Comparison of ENCODE assay signal across 23 cellular contexts in genomic region chr10:11223081-11223480, GRCh38.
DNase-seq lines count a peak whose midpoint lies in the region; ATAC-seq and TF ChIP-seq lines count a peak whose summit lies in the region.
"Had no signal": no experiment of that assay in that cellular context is flagged by ENCODE, and none has a peak within 500 bp of the region (broad histone marks: within the 10 kb centered on the region; RNA-seq: fewer than 3 reads in every experiment).

No MANE protein-coding gene starts in this region.

- no peak overlapping the region for H3K4me3 Mint-ChIP-seq in activated CD4-positive, alpha-beta T cell treated with anti-CD3 and anti-CD28 coated beads, Interleukin-2, amount 10 ng/mL, durations not matched to agents 24 days and 14 days
- no peak overlapping the region for H3K4me3 Mint-ChIP-seq in CD8-positive, alpha-beta T cell
- peak overlapping the region; percentile 10 for H3K4me3 Mint-ChIP-seq in activated T-helper 17 cell treated with anti-CD3 and anti-CD28 coated beads, Interleukin-2, amount 50 U/mL, for 72 hours
- H3K4me3 Mint-ChIP-seq in naive B cell = peak overlapping the region in 1 of 8 donors; percentile 10
- H3K4me3 Mint-ChIP-seq: H9, type B pancreatic cell had no signal

- peaks cover 61% of the 10 kb centered on the region for H3K4me1 ChIP-seq in CD8-positive, alpha-beta T cell (ENCODE audit: insufficient read depth, low read length)
- H3K4me1 ChIP-seq: SJSA1 had no signal

- intact Hi-C loops in activated CD4-positive, alpha-beta T cell treated with anti-CD3 and anti-CD28 coated beads, Interleukin-2, amount 10 ng/mL, durations not matched to agents 24 days and 14 days (cut with micrococcal nuclease) = no loop called here
- intact Hi-C loops in CD8-positive, alpha-beta T cell (cut with DNase I, micrococcal nuclease) = loop anchor here in 1 of 2 experiments (5.0 kb wide), 1 partner anchor 41 kb away; no protein-coding TSS in a partner anchor

- H3K4me3 ChIP-seq in CD8-positive, alpha-beta T cell (ENCODE audit: low read depth, low read length) = no peak overlapping the region
- H3K4me3 ChIP-seq: dorsolateral prefrontal cortex, SJSA1 had no signal

- no peak overlapping the region for H3K27ac ChIP-seq in CD8-positive, alpha-beta T cell (ENCODE audit: low read depth, low read length)
- H3K27ac ChIP-seq: SJSA1 had no signal

- H3K36me3 ChIP-seq in CD8-positive, alpha-beta T cell (ENCODE audit: insufficient read depth, low read length) = peaks cover 32% of the 10 kb centered on the region
- H3K36me3 ChIP-seq: SJSA1 had no signal

- H3K27me3 ChIP-seq in CD8-positive, alpha-beta T cell (ENCODE audit: insufficient read depth, low read length) = no peaks in the 10 kb centered on the region
- H3K27me3 ChIP-seq: SJSA1 had no signal

- H3K9me3 Mint-ChIP-seq in activated CD4-positive, alpha-beta T cell treated with anti-CD3 and anti-CD28 coated beads, Interleukin-2, amount 10 ng/mL, durations not matched to agents 24 days and 14 days = peaks cover 4% of the 10 kb centered on the region
- no peaks in the 10 kb centered on the region for H3K9me3 Mint-ChIP-seq in CD8-positive, alpha-beta T cell
- H3K9me3 Mint-ChIP-seq in activated T-helper 17 cell treated with anti-CD3 and anti-CD28 coated beads, Interleukin-2, amount 50 U/mL, for 72 hours = no peaks in the 10 kb centered on the region
- no peaks in the 10 kb centered on the region for H3K9me3 Mint-ChIP-seq in naive B cell
- H3K9me3 Mint-ChIP-seq: H9, type B pancreatic cell had no signal

- H3K27ac Mint-ChIP-seq in activated CD4-positive, alpha-beta T cell treated with anti-CD3 and anti-CD28 coated beads, Interleukin-2, amount 10 ng/mL, durations not matched to agents 24 days and 14 days = peak overlapping the region; percentile 48
- H3K27ac Mint-ChIP-seq in CD8-positive, alpha-beta T cell = peak overlapping the region; percentile 66
- H3K27ac Mint-ChIP-seq in activated T-helper 17 cell treated with anti-CD3 and anti-CD28 coated beads, Interleukin-2, amount 50 U/mL, for 72 hours = peak overlapping the region; percentile 96
- H3K27ac Mint-ChIP-seq in naive B cell = peak overlapping the region in 5 of 6 donors; percentile 42 to 94 (median 52)
- H3K27ac Mint-ChIP-seq: H9, type B pancreatic cell had no signal

- peaks cover 68% of the 10 kb centered on the region for H3K4me1 Mint-ChIP-seq in activated CD4-positive, alpha-beta T cell treated with anti-CD3 and anti-CD28 coated beads, Interleukin-2, amount 10 ng/mL, durations not matched to agents 24 days and 14 days
- peaks cover 93% of the 10 kb centered on the region for H3K4me1 Mint-ChIP-seq in CD8-positive, alpha-beta T cell (ENCODE audit: low read depth)
- H3K4me1 Mint-ChIP-seq in activated T-helper 17 cell treated with anti-CD3 and anti-CD28 coated beads, Interleukin-2, amount 50 U/mL, for 72 hours = peaks cover 57% of the 10 kb centered on the region
- H3K4me1 Mint-ChIP-seq in naive B cell = peaks cover 59 to 66% (median 59%) of the 10 kb centered on the region in 3 donors

- CTCF ChIA-PET in CD8-positive, alpha-beta T cell (lab: Charles Lee) = interaction anchor here (0.5 to 1.6 kb wide), 4 partner anchors 15 to 109 kb away, joined by 3 to 4 read pairs (median 3); no protein-coding TSS in a partner anchor

- no peak for DNase-seq in activated CD4-positive, alpha-beta T cell treated with anti-CD3 and anti-CD28 coated beads, Interleukin-2, amount 10 ng/mL, durations not matched to agents 24 days and 14 days
- no peak for DNase-seq in activated CD4-positive, alpha-beta T cell treated with anti-CD3 and anti-CD28 coated beads for 48 hours
- no peak for DNase-seq in CD8-positive, alpha-beta T cell
- no peak for DNase-seq in naive B cell
- DNase-seq: 8988T; activated CD4-positive, alpha-beta T cell treated with anti-CD3 and anti-CD28 coated beads for 1 hour; activated gamma-delta T cell; AML-193; aorta; central memory CD4-positive, alpha-beta T cell; dorsolateral prefrontal cortex; H9; Kasumi-1; NCI-H1694 treated with DMSO at 0.1 percent for 48 hours; NCI-H2171 treated with DMSO at 0.1 percent for 48 hours; NCI-H69; T-helper 1 cell had no signal

- TF ChIP-seq CTCF in CD8-positive, alpha-beta T cell (IDR thresholded peaks at IDR 0.05) = no peak

- H3K27me3 Mint-ChIP-seq in activated CD4-positive, alpha-beta T cell treated with anti-CD3 and anti-CD28 coated beads, Interleukin-2, amount 10 ng/mL, durations not matched to agents 24 days and 14 days = no peaks in the 10 kb centered on the region
- no peaks in the 10 kb centered on the region for H3K27me3 Mint-ChIP-seq in CD8-positive, alpha-beta T cell (ENCODE audit: low read depth)
- H3K27me3 Mint-ChIP-seq in activated T-helper 17 cell treated with anti-CD3 and anti-CD28 coated beads, Interleukin-2, amount 50 U/mL, for 72 hours = no peaks in the 10 kb centered on the region
- no peaks in the 10 kb centered on the region for H3K27me3 Mint-ChIP-seq in naive B cell

- POLR2A ChIA-PET in CD8-positive, alpha-beta T cell (lab: Charles Lee) = no interaction called here

- no peaks in the 10 kb centered on the region for H3K9me3 ChIP-seq in CD8-positive, alpha-beta T cell (ENCODE audit: low read length)
- H3K9me3 ChIP-seq: SJSA1 had no signal

- no peak for ATAC-seq in CD8-positive, alpha-beta T cell
- ATAC-seq in activated T-helper 17 cell treated with anti-CD3 and anti-CD28 coated beads, Interleukin-2, amount 50 U/mL, for 72 hours (replicated peaks) = no peak
- no peak for ATAC-seq in naive B cell (ENCODE audit: low read depth in 2 of 2)
- ATAC-seq in GM21717 (IDR thresholded peaks at IDR 0.05; ENCODE audit: unreplicated experiment) = no peak
- ATAC-seq in GM19035 (IDR thresholded peaks at IDR 0.05; ENCODE audit: unreplicated experiment) = no peak
- no peak for ATAC-seq in GM21786 (IDR thresholded peaks at IDR 0.05; ENCODE audit: unreplicated experiment)

- peaks cover 66% of the 10 kb centered on the region for H3K36me3 Mint-ChIP-seq in activated CD4-positive, alpha-beta T cell treated with anti-CD3 and anti-CD28 coated beads, Interleukin-2, amount 10 ng/mL, durations not matched to agents 24 days and 14 days (ENCODE audit: low read depth)
- H3K36me3 Mint-ChIP-seq in CD8-positive, alpha-beta T cell = peaks cover 92% of the 10 kb centered on the region
- H3K36me3 Mint-ChIP-seq in activated T-helper 17 cell treated with anti-CD3 and anti-CD28 coated beads, Interleukin-2, amount 50 U/mL, for 72 hours (ENCODE audit: low read depth) = no peaks in the 10 kb centered on the region
- peaks cover 0 to 5% of the 10 kb centered on the region in 2 donors for H3K36me3 Mint-ChIP-seq in naive B cell
